Comparison of ENCODE assay signal across 8 cellular contexts in the genomic region with DNA sequence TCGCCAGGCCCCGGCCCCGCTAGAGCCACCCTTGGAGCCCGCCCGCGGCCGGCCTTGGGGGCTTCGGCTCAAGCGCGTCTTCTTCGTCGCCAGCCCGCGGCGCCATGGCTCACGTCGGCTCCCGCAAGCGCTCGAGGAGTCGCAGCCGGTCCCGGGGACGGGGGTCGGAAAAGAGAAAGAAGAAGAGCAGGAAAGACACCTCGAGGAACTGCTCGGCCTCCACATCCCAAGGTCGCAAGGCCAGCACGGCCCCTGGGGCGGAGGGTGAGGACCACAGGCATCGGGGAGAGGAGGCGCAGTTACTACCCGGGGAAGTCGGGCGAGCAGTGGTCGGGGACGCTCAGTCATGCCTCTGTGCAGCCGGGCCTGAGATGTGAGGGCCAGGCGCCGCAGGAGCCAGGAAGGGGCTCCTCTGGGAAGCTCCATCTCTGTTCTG. TPM values are rescaled to one million over a fixed set of nuclear protein-coding genes. Genes with fewer than 3 reads are reported as not detected.
DNase-seq lines count a peak whose midpoint lies in the region; ATAC-seq and TF ChIP-seq lines count a peak whose summit lies in the region.

No MANE protein-coding gene starts in this region.

- H4K20me1 ChIP-seq in BLaER1: peaks cover 53% of the 10 kb centered on the region

- no peak for TF ChIP-seq CTCF in mesothelial cell of epicardium (IDR thresholded peaks at IDR 0.05; ENCODE audit: unreplicated experiment)

- H3K4me3 Mint-ChIP-seq in central memory CD8-positive, alpha-beta T cell: peak overlapping the region; percentile 84
- H3K4me3 Mint-ChIP-seq in mesothelial cell of epicardium: peak overlapping the region; percentile 90

- peaks cover 40% of the 10 kb centered on the region for H3K4me1 Mint-ChIP-seq in central memory CD8-positive, alpha-beta T cell
- peaks cover 51% of the 10 kb centered on the region for H3K4me1 Mint-ChIP-seq in mesothelial cell of epicardium

- DNase-seq in MG63: no peak
- DNase-seq in central memory CD8-positive, alpha-beta T cell (ENCODE audit: low spot score in 2 of 2): no peak
- peak in 1 of 2 experiments; percentile 55 for DNase-seq in mesothelial cell of epicardium (ENCODE audit: low spot score in 2 of 2, unreplicated experiment in 2 of 2)
- DNase-seq in NCI-H146 (lab: John Stamatoyannopoulos, UW): no peak
- no peak for DNase-seq in DMS114 treated with DMSO at 0.1 percent for 48 hours (lab: John Stamatoyannopoulos, UW; ENCODE audit: unreplicated experiment)
- no peak for DNase-seq in activated CD4-positive, alpha-beta T cell treated with anti-CD3 and anti-CD28 coated beads for 1 hour

- H3K27me3 ChIP-seq in BLaER1 (no peaks in the 10 kb centered on the region), MG63 (no peaks in the 10 kb centered on the region)

- H3K27me3 Mint-ChIP-seq in central memory CD8-positive, alpha-beta T cell: no peaks in the 10 kb centered on the region
- no peaks in the 10 kb centered on the region for H3K27me3 Mint-ChIP-seq in mesothelial cell of epicardium (ENCODE audit: low read depth)

- H3K27ac Mint-ChIP-seq in central memory CD8-positive, alpha-beta T cell (ENCODE audit: low read depth): peak overlapping the region; percentile 68
- peak overlapping the region; percentile 90 for H3K27ac Mint-ChIP-seq in mesothelial cell of epicardium

- peak overlapping the region; percentile 95 for H3K27ac ChIP-seq in BLaER1

- H3K9me3 Mint-ChIP-seq in central memory CD8-positive, alpha-beta T cell: no peaks in the 10 kb centered on the region
- no peaks in the 10 kb centered on the region for H3K9me3 Mint-ChIP-seq in mesothelial cell of epicardium

- H3K9me3 ChIP-seq in BLaER1 (no peaks in the 10 kb centered on the region), MG63 (no peaks in the 10 kb centered on the region)

- H3K36me3 ChIP-seq in BLaER1: peaks cover 68% of the 10 kb centered on the region
- H3K36me3 ChIP-seq in MG63: peaks cover 34% of the 10 kb centered on the region

- H3K4me1 ChIP-seq in BLaER1: peaks cover 80% of the 10 kb centered on the region

- peak; percentile 4 for ATAC-seq in GM19463 (IDR thresholded peaks at IDR 0.05; ENCODE audit: unreplicated experiment)
- ATAC-seq in central memory CD8-positive, alpha-beta T cell (replicated peaks; ENCODE audit: extremely low read depth, poor library complexity, severe bottlenecking): peak; percentile 34

- peak overlapping the region; percentile 99 for H3K4me3 ChIP-seq in BLaER1
- H3K4me3 ChIP-seq in MG63: peak overlapping the region; percentile 77

- H3K4me2 ChIP-seq in BLaER1: peak overlapping the region; percentile 97

- peaks cover 9% of the 10 kb centered on the region for H3K36me3 Mint-ChIP-seq in central memory CD8-positive, alpha-beta T cell (ENCODE audit: insufficient read depth)
- H3K36me3 Mint-ChIP-seq in mesothelial cell of epicardium: no peaks in the 10 kb centered on the region

- peak overlapping the region; percentile 97 for H3K9ac ChIP-seq in BLaER1

RNA-seq across cellular contexts. Expression of a gene that starts 0.6 kb away (rescaled TPM):
- 276 and 413 TPM in 2 replicates for total RNA-seq in MG63 (2014; rRNA removed; shearing (Covaris generic); ENCODE audit: low replicate concordance)
- total RNA-seq in mesothelial cell of epicardium: 120 to 133 TPM (median 122 TPM) in 3 replicates

RNA-seq across cellular contexts. Expression of a gene that starts 6.0 kb away (rescaled TPM):
- 15.9 and 24.2 TPM in 2 replicates for total RNA-seq in MG63 (2014; rRNA removed; shearing (Covaris generic); ENCODE audit: low replicate concordance)
- total RNA-seq in mesothelial cell of epicardium: 13.8 to 15.0 TPM (median 14.9 TPM) in 3 replicates

RNA-seq across cellular contexts. Expression of a gene that starts 14.8 kb away (rescaled TPM):
- total RNA-seq in MG63 (2014; rRNA removed; shearing (Covaris generic); ENCODE audit: low replicate concordance): 6.4 and 10.0 TPM in 2 replicates
- total RNA-seq in mesothelial cell of epicardium: 14.9 to 16.7 TPM (median 16.1 TPM) in 3 replicates
